ENCODE assay signal across 19 cellular contexts in the genomic region with DNA sequence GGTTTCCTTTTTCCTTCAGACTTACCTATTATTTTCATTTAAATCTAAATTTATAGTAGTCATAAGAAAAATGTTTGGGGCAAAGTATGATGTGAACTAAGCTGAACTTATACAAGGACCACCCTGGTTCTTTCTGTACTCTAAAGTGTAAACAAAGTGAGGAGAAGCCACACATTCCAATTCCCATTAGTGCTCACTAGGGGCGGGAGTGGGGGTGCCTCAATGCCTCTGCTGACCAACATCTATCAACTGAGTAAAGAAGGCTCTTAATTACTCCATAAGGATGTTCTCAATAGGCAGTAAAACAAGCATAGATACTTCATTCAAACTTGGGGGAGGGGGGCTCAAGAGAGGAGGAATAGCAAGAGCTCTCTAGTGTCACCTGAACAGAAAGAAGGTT.
"Had no signal": no experiment of that assay in that cellular context is flagged by ENCODE, and none has a peak within 500 bp of the region (broad histone marks: within the 10 kb centered on the region; RNA-seq: fewer than 3 reads in every experiment).

No MANE protein-coding gene starts in this region.

- H3K27me3 ChIP-seq: esophagus squamous epithelium, ovary, right atrium auricular region, sigmoid colon, stomach, transverse colon had no signal

- H3K9me3 ChIP-seq: esophagus squamous epithelium, mucosa of descending colon, ovary, right atrium auricular region, sigmoid colon, stomach, thoracic aorta, transverse colon had no signal

- FAIRE-seq: islet of Langerhans had no signal

- H3K9me3 Mint-ChIP-seq: dendritic cell treated with granulocyte-macrophage colony-stimulating factor and Interleukin-4, amounts not matched to agents 40 ng/mL and 50 ng/mL, for 4 days; effector memory CD8-positive, alpha-beta T cell; naive thymus-derived CD8-positive, alpha-beta T cell had no signal

- H3K4me3 Mint-ChIP-seq: dendritic cell treated with granulocyte-macrophage colony-stimulating factor and Interleukin-4, amounts not matched to agents 40 ng/mL and 50 ng/mL, for 4 days; effector memory CD8-positive, alpha-beta T cell; naive thymus-derived CD8-positive, alpha-beta T cell had no signal

- H3K4me1 ChIP-seq: esophagus squamous epithelium had no signal

- H3K27me3 Mint-ChIP-seq: dendritic cell treated with granulocyte-macrophage colony-stimulating factor and Interleukin-4, amounts not matched to agents 40 ng/mL and 50 ng/mL, for 4 days had no signal

- H3K27ac ChIP-seq: esophagus squamous epithelium, ovary, right atrium auricular region, sigmoid colon, skin epidermis, stomach, thoracic aorta, transverse colon had no signal

- H3K27ac Mint-ChIP-seq: dendritic cell treated with granulocyte-macrophage colony-stimulating factor and Interleukin-4, amounts not matched to agents 40 ng/mL and 50 ng/mL, for 4 days; effector memory CD8-positive, alpha-beta T cell; naive thymus-derived CD8-positive, alpha-beta T cell had no signal

- H3K36me3 Mint-ChIP-seq: naive thymus-derived CD8-positive, alpha-beta T cell had no signal

- DNase-seq: effector memory CD8-positive, alpha-beta T cell; esophagus squamous epithelium; foreskin fibroblast; kidney glomerular epithelial cell; mucosa of descending colon; naive thymus-derived CD8-positive, alpha-beta T cell; ovary; sigmoid colon; stimulated activated CD4-positive, alpha-beta T cell treated with anti-CD3 and anti-CD28 coated beads, Interleukin-2, amount 100 ng/mL, for 24 hours; stimulated activated CD4-positive, alpha-beta T cell treated with anti-CD3 and anti-CD28 coated beads, Interleukin-4, amount 100 ng/mL, for 4 hours; stimulated activated naive CD4-positive, alpha-beta T cell; stomach; substantia nigra; transverse colon had no signal

- H3K36me3 ChIP-seq: esophagus squamous epithelium, ovary, right atrium auricular region, sigmoid colon, stomach, thoracic aorta, transverse colon had no signal

- H3K4me3 ChIP-seq: esophagus squamous epithelium, mucosa of descending colon, ovary, right atrium auricular region, sigmoid colon, skin epidermis, stomach, thoracic aorta, transverse colon had no signal
